In the genomic region with DNA sequence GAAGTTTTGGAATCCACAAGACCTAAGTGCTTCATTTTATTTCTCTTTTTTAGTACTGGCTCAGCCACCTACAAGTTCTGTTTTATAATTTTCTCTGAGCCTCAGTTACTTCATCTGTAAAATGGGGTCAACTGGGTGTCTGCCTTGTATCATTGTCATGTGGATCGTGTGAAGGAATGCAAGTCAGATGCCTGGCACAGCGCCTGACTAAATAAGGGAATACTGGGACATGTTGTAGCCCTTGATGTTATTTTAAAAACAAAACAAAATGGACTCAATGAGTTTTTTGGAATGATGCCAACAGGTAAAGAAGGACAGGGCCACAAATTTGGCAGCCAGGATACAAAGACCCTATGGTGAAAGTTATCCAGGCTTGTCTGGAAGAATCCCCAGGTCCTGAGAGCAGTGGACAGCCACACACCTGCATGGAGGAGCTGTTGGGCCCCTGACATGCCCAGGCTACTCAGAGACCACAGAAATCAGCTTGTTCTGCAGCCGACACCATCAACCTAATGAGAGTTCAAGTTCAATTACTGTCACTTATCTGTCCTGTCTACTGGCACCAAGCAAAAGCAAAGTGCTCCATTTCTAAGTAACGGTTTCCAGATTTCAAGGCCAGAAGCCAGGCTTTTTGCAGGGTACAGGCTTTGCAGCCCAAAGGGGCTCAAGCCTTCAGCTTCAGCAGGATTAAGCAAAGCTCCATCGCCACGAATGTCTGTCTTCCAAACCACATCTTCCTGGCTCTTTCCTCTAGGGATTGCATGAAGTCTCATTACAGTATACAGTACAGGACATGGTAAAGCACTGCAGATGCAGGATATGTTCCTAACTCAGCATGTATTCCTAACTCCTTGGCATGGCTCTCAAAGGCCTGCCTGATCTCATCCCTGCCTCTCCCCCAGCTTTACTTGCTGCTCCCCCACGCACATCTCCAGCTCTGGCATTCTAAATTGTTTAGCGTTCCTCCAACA, we compare ENCODE assay signal across 1 cellular context.
TF ChIP-seq lines count a peak whose summit lies in the region.

No MANE protein-coding gene starts in this region.

TF ChIP-seq in K562, 482 proteins besides CTCF, POLR2A, EP300 and RAD21:
- TF ChIP-seq NELFE (IDR thresholded peaks at IDR 0.05; ENCODE audit: insufficient read depth, insufficient read length) (no peak), CHD2 (IDR thresholded peaks at IDR 0.05; ENCODE audit: low read depth, low read length) (no peak), KDM1A (IDR thresholded peaks at IDR 0.05) (0 out of 4 replicates have a peak, but pooled peaks of 1 of the 2 experiments have one; percentile 13), RBM25 (IDR thresholded peaks at IDR 0.05; ENCODE audit: low read depth, low read length, severe bottlenecking) (peak; percentile 83), NFIC (IDR thresholded peaks at IDR 0.05) (peak; percentile 81), ZBTB2 (IDR thresholded peaks at IDR 0.05) (no peak), BCOR (IDR thresholded peaks at IDR 0.05) (peak; percentile 67; the same call in 1 of the 2 replicates), TOE1 (IDR thresholded peaks at IDR 0.05; ENCODE audit: borderline replicate concordance) (no peak), TOE1 (CRISPR knock-in tag; IDR thresholded peaks at IDR 0.05; ENCODE audit: borderline replicate concordance, low read depth) (no peak), IFI16 (CRISPR knock-in tag; IDR thresholded peaks at IDR 0.05) (no peak), JUN (IDR thresholded peaks at IDR 0.05; ENCODE audit: borderline replicate concordance, low read depth, low read length) (no peak), JUN (CRISPR knock-in tag; IDR thresholded peaks at IDR 0.05; ENCODE audit: borderline replicate concordance) (no peak), ZFPM2 (CRISPR knock-in tag; IDR thresholded peaks at IDR 0.05) (no peak), ZKSCAN8 (CRISPR knock-in tag; IDR thresholded peaks at IDR 0.05) (no peak), PYGO2 (tag; IDR thresholded peaks at IDR 0.05) (no peak), CEBPB (tag; IDR thresholded peaks at IDR 0.05) (no peak), NFE2 (IDR thresholded peaks at IDR 0.05; ENCODE audit: low read depth) (no peak), IRF1 (CRISPR knock-in tag; IDR thresholded peaks at IDR 0.05; ENCODE audit: borderline replicate concordance) (no peak), TEAD2 (tag; IDR thresholded peaks at IDR 0.05) (no peak), ARNT (IDR thresholded peaks at IDR 0.05) (no peak)
TF ChIP-seq in K562: peak in this region for 4.
